ENCODE assay signal across 1 cellular context in genomic region chr10:11175823-11176243, GRCh38.
TF ChIP-seq lines count a peak whose summit lies in the region.

No MANE protein-coding gene starts in this region.

TF ChIP-seq in GM12878, 131 proteins besides CTCF, POLR2A, EP300 and RAD21 (continued from another document and continues in another):
- no peak for TF ChIP-seq ZBTB11 (CRISPR knock-in tag; IDR thresholded peaks at IDR 0.05)
- TF ChIP-seq RELA (IDR thresholded peaks at IDR 0.05; ENCODE audit: borderline replicate concordance, partially characterized antibody) = peak; percentile 8
- TF ChIP-seq RUNX3 (IDR thresholded peaks at IDR 0.05; ENCODE audit: low read length) = no peak
- TF ChIP-seq CBX3 (IDR thresholded peaks at IDR 0.05; ENCODE audit: borderline replicate concordance, low read depth) = no peak
- 0 out of 2 replicates have a peak, but pooled peaks have one; percentile 9 for TF ChIP-seq GATAD2B (conservative IDR thresholded peaks at IDR 0.05; ENCODE audit: low read depth)
- TF ChIP-seq ZNF24 (IDR thresholded peaks at IDR 0.05) = 0 out of 2 replicates have a peak, but pooled peaks have one; percentile 34
- TF ChIP-seq, protein P1, sequence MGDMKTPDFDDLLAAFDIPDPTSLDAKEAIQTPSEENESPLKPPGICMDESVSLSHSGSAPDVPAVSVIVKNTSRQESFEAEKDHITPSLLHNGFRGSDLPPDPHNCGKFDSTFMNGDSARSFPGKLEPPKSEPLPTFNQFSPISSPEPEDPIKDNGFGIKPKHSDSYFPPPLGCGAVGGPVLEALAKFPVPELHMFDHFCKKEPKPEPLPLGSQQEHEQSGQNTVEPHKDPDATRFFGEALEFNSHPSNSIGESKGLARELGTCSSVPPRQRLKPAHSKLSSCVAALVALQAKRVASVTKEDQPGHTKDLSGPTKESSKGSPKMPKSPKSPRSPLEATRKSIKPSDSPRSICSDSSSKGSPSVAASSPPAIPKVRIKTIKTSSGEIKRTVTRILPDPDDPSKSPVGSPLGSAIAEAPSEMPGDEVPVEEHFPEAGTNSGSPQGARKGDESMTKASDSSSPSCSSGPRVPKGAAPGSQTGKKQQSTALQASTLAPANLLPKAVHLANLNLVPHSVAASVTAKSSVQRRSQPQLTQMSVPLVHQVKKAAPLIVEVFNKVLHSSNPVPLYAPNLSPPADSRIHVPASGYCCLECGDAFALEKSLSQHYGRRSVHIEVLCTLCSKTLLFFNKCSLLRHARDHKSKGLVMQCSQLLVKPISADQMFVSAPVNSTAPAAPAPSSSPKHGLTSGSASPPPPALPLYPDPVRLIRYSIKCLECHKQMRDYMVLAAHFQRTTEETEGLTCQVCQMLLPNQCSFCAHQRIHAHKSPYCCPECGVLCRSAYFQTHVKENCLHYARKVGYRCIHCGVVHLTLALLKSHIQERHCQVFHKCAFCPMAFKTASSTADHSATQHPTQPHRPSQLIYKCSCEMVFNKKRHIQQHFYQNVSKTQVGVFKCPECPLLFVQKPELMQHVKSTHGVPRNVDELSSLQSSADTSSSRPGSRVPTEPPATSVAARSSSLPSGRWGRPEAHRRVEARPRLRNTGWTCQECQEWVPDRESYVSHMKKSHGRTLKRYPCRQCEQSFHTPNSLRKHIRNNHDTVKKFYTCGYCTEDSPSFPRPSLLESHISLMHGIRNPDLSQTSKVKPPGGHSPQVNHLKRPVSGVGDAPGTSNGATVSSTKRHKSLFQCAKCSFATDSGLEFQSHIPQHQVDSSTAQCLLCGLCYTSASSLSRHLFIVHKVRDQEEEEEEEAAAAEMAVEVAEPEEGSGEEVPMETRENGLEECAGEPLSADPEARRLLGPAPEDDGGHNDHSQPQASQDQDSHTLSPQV (IDR thresholded peaks at IDR 0.05) = peak; percentile 73; the same call in 1 of the 2 replicates
- TF ChIP-seq E2F4 (IDR thresholded peaks at IDR 0.05; ENCODE audit: low read depth, low read length) = no peak
- TF ChIP-seq NR2C1 (IDR thresholded peaks at IDR 0.05) = no peak
- no peak for TF ChIP-seq KDM1A (IDR thresholded peaks at IDR 0.05; ENCODE audit: borderline replicate concordance)
- no peak for TF ChIP-seq KAT2A (conservative IDR thresholded peaks at IDR 0.05; ENCODE audit: control insufficient read depth, low read depth, low read length)
- TF ChIP-seq TCF12 (IDR thresholded peaks at IDR 0.05; ENCODE audit: low read depth, low read length) = no peak
- TF ChIP-seq ZNF622 (IDR thresholded peaks at IDR 0.05) = no peak
- TF ChIP-seq ASH2L (IDR thresholded peaks at IDR 0.05; ENCODE audit: borderline replicate concordance, low read depth) = no peak
- TF ChIP-seq, protein P2, sequence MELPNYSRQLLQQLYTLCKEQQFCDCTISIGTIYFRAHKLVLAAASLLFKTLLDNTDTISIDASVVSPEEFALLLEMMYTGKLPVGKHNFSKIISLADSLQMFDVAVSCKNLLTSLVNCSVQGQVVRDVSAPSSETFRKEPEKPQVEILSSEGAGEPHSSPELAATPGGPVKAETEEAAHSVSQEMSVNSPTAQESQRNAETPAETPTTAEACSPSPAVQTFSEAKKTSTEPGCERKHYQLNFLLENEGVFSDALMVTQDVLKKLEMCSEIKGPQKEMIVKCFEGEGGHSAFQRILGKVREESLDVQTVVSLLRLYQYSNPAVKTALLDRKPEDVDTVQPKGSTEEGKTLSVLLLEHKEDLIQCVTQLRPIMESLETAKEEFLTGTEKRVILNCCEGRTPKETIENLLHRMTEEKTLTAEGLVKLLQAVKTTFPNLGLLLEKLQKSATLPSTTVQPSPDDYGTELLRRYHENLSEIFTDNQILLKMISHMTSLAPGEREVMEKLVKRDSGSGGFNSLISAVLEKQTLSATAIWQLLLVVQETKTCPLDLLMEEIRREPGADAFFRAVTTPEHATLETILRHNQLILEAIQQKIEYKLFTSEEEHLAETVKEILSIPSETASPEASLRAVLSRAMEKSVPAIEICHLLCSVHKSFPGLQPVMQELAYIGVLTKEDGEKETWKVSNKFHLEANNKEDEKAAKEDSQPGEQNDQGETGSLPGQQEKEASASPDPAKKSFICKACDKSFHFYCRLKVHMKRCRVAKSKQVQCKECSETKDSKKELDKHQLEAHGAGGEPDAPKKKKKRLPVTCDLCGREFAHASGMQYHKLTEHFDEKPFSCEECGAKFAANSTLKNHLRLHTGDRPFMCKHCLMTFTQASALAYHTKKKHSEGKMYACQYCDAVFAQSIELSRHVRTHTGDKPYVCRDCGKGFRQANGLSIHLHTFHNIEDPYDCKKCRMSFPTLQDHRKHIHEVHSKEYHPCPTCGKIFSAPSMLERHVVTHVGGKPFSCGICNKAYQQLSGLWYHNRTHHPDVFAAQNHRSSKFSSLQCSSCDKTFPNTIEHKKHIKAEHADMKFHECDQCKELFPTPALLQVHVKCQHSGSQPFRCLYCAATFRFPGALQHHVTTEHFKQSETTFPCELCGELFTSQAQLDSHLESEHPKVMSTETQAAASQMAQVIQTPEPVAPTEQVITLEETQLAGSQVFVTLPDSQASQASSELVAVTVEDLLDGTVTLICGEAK (IDR thresholded peaks at IDR 0.05; ENCODE audit: borderline replicate concordance) = no peak
- no peak for TF ChIP-seq STAT1 (conservative IDR thresholded peaks at IDR 0.05)
- no peak for TF ChIP-seq PML (IDR thresholded peaks at IDR 0.05; ENCODE audit: low read length)
- TF ChIP-seq ZNF207 (IDR thresholded peaks at IDR 0.05; ENCODE audit: borderline replicate concordance) = no peak
- TF ChIP-seq, protein P3, sequence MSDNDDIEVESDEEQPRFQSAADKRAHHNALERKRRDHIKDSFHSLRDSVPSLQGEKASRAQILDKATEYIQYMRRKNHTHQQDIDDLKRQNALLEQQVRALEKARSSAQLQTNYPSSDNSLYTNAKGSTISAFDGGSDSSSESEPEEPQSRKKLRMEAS (IDR thresholded peaks at IDR 0.05; ENCODE audit: low read depth, low read length) = peak; percentile 83
- peak; percentile 18 for TF ChIP-seq JUNB (IDR thresholded peaks at IDR 0.05)
- TF ChIP-seq NRF1 (conservative IDR thresholded peaks at IDR 0.05; ENCODE audit: low read depth, low read length) = 0 out of 2 replicates have a peak, but pooled peaks have one; percentile 11
- TF ChIP-seq, protein P4, sequence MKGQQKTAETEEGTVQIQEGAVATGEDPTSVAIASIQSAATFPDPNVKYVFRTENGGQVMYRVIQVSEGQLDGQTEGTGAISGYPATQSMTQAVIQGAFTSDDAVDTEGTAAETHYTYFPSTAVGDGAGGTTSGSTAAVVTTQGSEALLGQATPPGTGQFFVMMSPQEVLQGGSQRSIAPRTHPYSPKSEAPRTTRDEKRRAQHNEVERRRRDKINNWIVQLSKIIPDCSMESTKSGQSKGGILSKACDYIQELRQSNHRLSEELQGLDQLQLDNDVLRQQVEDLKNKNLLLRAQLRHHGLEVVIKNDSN (IDR thresholded peaks at IDR 0.05; ENCODE audit: borderline replicate concordance, extremely low read length, insufficient read depth, low read depth, low read length) = peak; percentile 58
- no peak for TF ChIP-seq EGR1 (IDR thresholded peaks at IDR 0.05; ENCODE audit: borderline replicate concordance in 1 of 2, low read depth in 2 of 2, low read length in 2 of 2)
- TF ChIP-seq CREB1 (IDR thresholded peaks at IDR 0.05; ENCODE audit: low read depth) = no peak
- TF ChIP-seq HDAC2 (IDR thresholded peaks at IDR 0.05) = no peak
- no peak for TF ChIP-seq MTA3 (IDR thresholded peaks at IDR 0.05; ENCODE audit: borderline replicate concordance, low read length)
- TF ChIP-seq POLR2AphosphoS2 (IDR thresholded peaks at IDR 0.05; ENCODE audit: low read depth, low read length) = peak; percentile 52; the same call in 1 of the 2 replicates
- peak; percentile 55 for TF ChIP-seq NKRF (conservative IDR thresholded peaks at IDR 0.05)
- TF ChIP-seq HDGF (IDR thresholded peaks at IDR 0.05) = 0 out of 2 replicates have a peak, but pooled peaks have one; percentile 26
- 0 out of 2 replicates have a peak, but pooled peaks have one; percentile 59 for TF ChIP-seq PAX5 (IDR thresholded peaks at IDR 0.05; ENCODE audit: borderline replicate concordance, low read depth, low read length)
- peak; percentile 74 for TF ChIP-seq SPI1 (IDR thresholded peaks at IDR 0.05; ENCODE audit: borderline replicate concordance, insufficient read depth, low read depth, low read length)
- TF ChIP-seq MXI1 (IDR thresholded peaks at IDR 0.05; ENCODE audit: low read depth, low read length) = peak; percentile 96
- no peak for TF ChIP-seq ZNF384 (IDR thresholded peaks at IDR 0.05; ENCODE audit: borderline replicate concordance, low read depth, low read length)
- no peak for TF ChIP-seq CBFB (IDR thresholded peaks at IDR 0.05; ENCODE audit: low read depth)
- TF ChIP-seq, protein P5, sequence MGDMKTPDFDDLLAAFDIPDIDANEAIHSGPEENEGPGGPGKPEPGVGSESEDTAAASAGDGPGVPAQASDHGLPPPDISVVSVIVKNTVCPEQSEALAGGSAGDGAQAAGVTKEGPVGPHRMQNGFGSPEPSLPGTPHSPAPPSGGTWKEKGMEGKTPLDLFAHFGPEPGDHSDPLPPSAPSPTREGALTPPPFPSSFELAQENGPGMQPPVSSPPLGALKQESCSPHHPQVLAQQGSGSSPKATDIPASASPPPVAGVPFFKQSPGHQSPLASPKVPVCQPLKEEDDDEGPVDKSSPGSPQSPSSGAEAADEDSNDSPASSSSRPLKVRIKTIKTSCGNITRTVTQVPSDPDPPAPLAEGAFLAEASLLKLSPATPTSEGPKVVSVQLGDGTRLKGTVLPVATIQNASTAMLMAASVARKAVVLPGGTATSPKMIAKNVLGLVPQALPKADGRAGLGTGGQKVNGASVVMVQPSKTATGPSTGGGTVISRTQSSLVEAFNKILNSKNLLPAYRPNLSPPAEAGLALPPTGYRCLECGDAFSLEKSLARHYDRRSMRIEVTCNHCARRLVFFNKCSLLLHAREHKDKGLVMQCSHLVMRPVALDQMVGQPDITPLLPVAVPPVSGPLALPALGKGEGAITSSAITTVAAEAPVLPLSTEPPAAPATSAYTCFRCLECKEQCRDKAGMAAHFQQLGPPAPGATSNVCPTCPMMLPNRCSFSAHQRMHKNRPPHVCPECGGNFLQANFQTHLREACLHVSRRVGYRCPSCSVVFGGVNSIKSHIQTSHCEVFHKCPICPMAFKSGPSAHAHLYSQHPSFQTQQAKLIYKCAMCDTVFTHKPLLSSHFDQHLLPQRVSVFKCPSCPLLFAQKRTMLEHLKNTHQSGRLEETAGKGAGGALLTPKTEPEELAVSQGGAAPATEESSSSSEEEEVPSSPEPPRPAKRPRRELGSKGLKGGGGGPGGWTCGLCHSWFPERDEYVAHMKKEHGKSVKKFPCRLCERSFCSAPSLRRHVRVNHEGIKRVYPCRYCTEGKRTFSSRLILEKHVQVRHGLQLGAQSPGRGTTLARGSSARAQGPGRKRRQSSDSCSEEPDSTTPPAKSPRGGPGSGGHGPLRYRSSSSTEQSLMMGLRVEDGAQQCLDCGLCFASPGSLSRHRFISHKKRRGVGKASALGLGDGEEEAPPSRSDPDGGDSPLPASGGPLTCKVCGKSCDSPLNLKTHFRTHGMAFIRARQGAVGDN (IDR thresholded peaks at IDR 0.05) = peak; percentile 96
